In genomic region chr1:111204923-111205723, GRCh38 we compare ENCODE assay signal across 9 cellular contexts. TPM values are rescaled to one million over a fixed set of nuclear protein-coding genes. Genes with fewer than 3 reads are reported as not detected.
DNase-seq lines count a peak whose midpoint lies in the region; ATAC-seq and TF ChIP-seq lines count a peak whose summit lies in the region.
"Had no signal": no experiment of that assay in that cellular context is flagged by ENCODE, and none has a peak within 500 bp of the region (broad histone marks: within the 10 kb centered on the region; RNA-seq: fewer than 3 reads in every experiment).

No MANE protein-coding gene starts in this region.

- peak overlapping the region; percentile 74 for H3K27ac Mint-ChIP-seq in endothelial cell (ENCODE audit: unreplicated experiment)

- POLR2A ChIA-PET in PC-9 (lab: Charles Lee; ENCODE audit: unreplicated experiment), result no interaction called here

- intact Hi-C loops in PC-9 (cut with micrococcal nuclease; ENCODE audit: unreplicated experiment), result no loop called here
- intact Hi-C loops in spleen (cut with DNase I; ENCODE audit: low total_unique reads), result no loop called here

- TF ChIP-seq CTCF in PC-9 (conservative IDR thresholded peaks at IDR 0.05), result no peak
- TF ChIP-seq CTCF in endothelial cell (IDR thresholded peaks at IDR 0.05; ENCODE audit: unreplicated experiment), result no peak
- TF ChIP-seq CTCF in spleen (IDR thresholded peaks at IDR 0.05 in 8 of 11, conservative IDR thresholded peaks at IDR 0.05 in 3 of 11), result no peak

- no peaks in the 10 kb centered on the region; the same call in 1 of the 2 replicates for H3K27me3 ChIP-seq in GM23248 (replicated peaks; ENCODE audit: insufficient read depth)
- no peaks in the 10 kb centered on the region for H3K27me3 ChIP-seq in PC-9 (ENCODE audit: insufficient read depth, low read depth)
- H3K27me3 ChIP-seq in spleen (replicated peaks in 1 of 7), result no peaks in the 10 kb centered on the region

- peak overlapping the region; percentile 84; the same call in 1 of the 2 replicates for H2AFZ ChIP-seq in GM23248
- H2AFZ ChIP-seq in PC-9, result no peak overlapping the region

- no peak overlapping the region; the same call in 1 of the 2 replicates for H3K4me3 ChIP-seq in GM23248
- H3K4me3 ChIP-seq in PC-9, result peak overlapping the region; percentile 65; the same call in 1 of the 2 replicates
- peak overlapping the region in 6 of 8 donors; percentile 60 to 88 (median 79) for H3K4me3 ChIP-seq in spleen

- H3K4me2 ChIP-seq in GM23248 (ENCODE audit: unreplicated experiment) (no peak overlapping the region), PC-9 (peak overlapping the region; percentile 95)

- H3K9me3 ChIP-seq in GM23248 (ENCODE audit: low read depth) (no peaks in the 10 kb centered on the region), PC-9 (ENCODE audit: insufficient read depth, low read depth) (no peaks in the 10 kb centered on the region; the same call in 1 of the 2 replicates), spleen (no peaks in the 10 kb centered on the region)

- ATAC-seq in HG02588 (IDR thresholded peaks at IDR 0.05; ENCODE audit: unreplicated experiment), result no peak
- no peak for ATAC-seq in GM19467 (IDR thresholded peaks at IDR 0.05; ENCODE audit: unreplicated experiment)
- ATAC-seq in GM21381 (IDR thresholded peaks at IDR 0.05; ENCODE audit: unreplicated experiment), result no peak

- H3K9me3 Mint-ChIP-seq in endothelial cell (ENCODE audit: unreplicated experiment), result no peaks in the 10 kb centered on the region

- H4K20me1 ChIP-seq in GM23248 (ENCODE audit: insufficient read depth) (no peaks in the 10 kb centered on the region), PC-9 (ENCODE audit: insufficient read depth) (no peaks in the 10 kb centered on the region)

- no peaks in the 10 kb centered on the region for H3K9me2 ChIP-seq in GM23248 (ENCODE audit: insufficient read depth)
- no peaks in the 10 kb centered on the region for H3K9me2 ChIP-seq in PC-9 (ENCODE audit: insufficient read depth)

- 0 out of 2 replicates have a peak, but pooled peaks cover 3% of the 10 kb centered on the region for H3K4me1 ChIP-seq in GM23248 (ENCODE audit: insufficient read depth)
- H3K4me1 ChIP-seq in PC-9 (replicated peaks; ENCODE audit: insufficient read depth), result peaks cover 57% of the 10 kb centered on the region
- peaks cover 36 to 75% (median 57%) of the 10 kb centered on the region in 6 donors for H3K4me1 ChIP-seq in spleen

- in situ Hi-C loops in GM23248 (cut with MboI), result loop anchor here (25.0 kb wide), 1 partner anchor 557 kb away; the partner anchor contains the start of gene DDX20

- no peak for TF ChIP-seq POLR2A in spleen (IDR thresholded peaks at IDR 0.05)

- H3K36me3 ChIP-seq in GM23248 (ENCODE audit: low read depth) (no peaks in the 10 kb centered on the region), PC-9 (ENCODE audit: low read depth) (no peaks in the 10 kb centered on the region), spleen (peaks cover 0 to 1% (median 0%) of the 10 kb centered on the region in 6 donors)

- DNase-seq in GM23248, result no peak
- DNase-seq in PC-9, result no peak
- DNase-seq in endothelial cell (ENCODE audit: low spot score), result no peak
- no peak for DNase-seq in spleen

- H3K4me1 Mint-ChIP-seq in endothelial cell (ENCODE audit: unreplicated experiment), result peaks cover 35% of the 10 kb centered on the region

- peak overlapping the region; percentile 76 for H3K4me3 Mint-ChIP-seq in endothelial cell (ENCODE audit: unreplicated experiment)

- CTCF ChIA-PET in PC-9 (lab: Charles Lee), result no interaction called here

- H3K79me2 ChIP-seq in GM23248 (ENCODE audit: insufficient read depth), result no peaks in the 10 kb centered on the region
- H3K79me2 ChIP-seq in PC-9 (ENCODE audit: low read depth), result peaks cover 27% of the 10 kb centered on the region

- H3K9ac ChIP-seq in GM23248, result no peak overlapping the region

- peaks cover 7% of the 10 kb centered on the region for H3F3A ChIP-seq in GM23248 (ENCODE audit: insufficient read depth)
- H3F3A ChIP-seq in PC-9 (ENCODE audit: insufficient read depth, low read depth), result peaks cover 33% of the 10 kb centered on the region

- H3K36me3 Mint-ChIP-seq in endothelial cell (ENCODE audit: low read depth, unreplicated experiment), result no peaks in the 10 kb centered on the region

- 73 to 74% methylated on average over 9 of the region's 9 CpGs for WGBS in GM23248 (ENCODE audit: low coverage in 1 of 2, low lambda C conversion rate in 2 of 2, missing lambda C conversion rate in 2 of 2), 2 experiments
- WGBS in spleen, 5 donors, result 43 to 59% (median 45%) methylated on average over 9 of the region's 9 CpGs

- no TSS peak for BruUV-seq in PC-9 (replicated peaks; lab: Mats Ljungman, UMichigan)

- H3K27ac ChIP-seq in GM23248 (no peak overlapping the region), PC-9 (peak overlapping the region; percentile 84; the same call in 1 of the 2 replicates), spleen (peak overlapping the region; percentile 96 to 100 (median 98))
- H3K27ac ChIP-seq: SK-N-MC had no signal

- peaks cover 17% of the 10 kb centered on the region for H3K27me3 Mint-ChIP-seq in endothelial cell (ENCODE audit: unreplicated experiment)

RNA-seq across cellular contexts. Expression of gene DENND2D, which starts 4.7 kb away (rescaled TPM):
- total RNA-seq in GM23248 (2014; rRNA removed; shearing (Covaris generic)), result 3.7 and 5.1 TPM in 2 replicates
- polyA plus RNA-seq in GM23248 (2016; fragmentation: Nextera tagmentation; extraction: Ambion mirVana), result 6.2 and 6.6 TPM in 2 replicates
- total RNA-seq in PC-9 (2021), result 37.2 and 44.9 TPM in 2 replicates
- 3.6 TPM for total RNA-seq in endothelial cell (ENCODE audit: unreplicated experiment)
- 100 to 1,000 TPM; 127 to 182 (median 153) TPM for total RNA-seq in spleen
- polyA plus RNA-seq in spleen, result 100 to 1,000 TPM in 2 of 3 donors, 10 to 100 TPM in 1; 90.3 to 106 (median 101) TPM

RNA-seq across cellular contexts. Expression of gene CHI3L2, which starts 22.4 kb away (rescaled TPM):
- not detected in 2 replicates for total RNA-seq in GM23248 (2014; rRNA removed; shearing (Covaris generic))
- polyA plus RNA-seq in GM23248 (2016; fragmentation: Nextera tagmentation; extraction: Ambion mirVana) (0.43 and 0.55 TPM in 2 replicates), spleen (100 to 1,000 TPM in 1 of 3 donors, 10 to 100 TPM in 2; 40.1 to 159 (median 59.2) TPM)
- total RNA-seq in PC-9 (2021) (not detected in 2 replicates), endothelial cell (ENCODE audit: unreplicated experiment) (1.3 TPM), spleen (10 to 100 TPM in 6 of 7 donors, 1 to 10 TPM in 1; 6.0 to 58.3 (median 25.6) TPM)
- total RNA-seq: dermis microvascular lymphatic vessel endothelial cell had no signal
